ENCODE assay signal across 10 cellular contexts in genomic region chr1:234973426-234974250, GRCh38.
DNase-seq lines count a peak whose midpoint lies in the region; ATAC-seq and TF ChIP-seq lines count a peak whose summit lies in the region.
"Had no signal": no experiment of that assay in that cellular context is flagged by ENCODE, and none has a peak within 500 bp of the region (broad histone marks: within the 10 kb centered on the region; RNA-seq: fewer than 3 reads in every experiment).

No MANE protein-coding gene starts in this region.

- H3K23me2 ChIP-seq in H9 (ENCODE audit: insufficient read length, low read depth, low read length, poor library complexity, severe bottlenecking): peaks cover 3% of the 10 kb centered on the region

- H2BK5ac ChIP-seq in H9 (ENCODE audit: insufficient read length, low read length): no peak overlapping the region

- no peak overlapping the region for H3K56ac ChIP-seq in H9 (ENCODE audit: insufficient read length, low read depth, low read length)

- H4K91ac ChIP-seq in H9 (ENCODE audit: insufficient read length, low read depth, low read length): no peak overlapping the region

- no peak overlapping the region for H3K14ac ChIP-seq in H9 (ENCODE audit: insufficient read depth, low read length)

- H3K79me2 ChIP-seq in H9 (ENCODE audit: insufficient read depth, low read length): no peaks in the 10 kb centered on the region

- H3K79me1 ChIP-seq in H9 (ENCODE audit: insufficient read depth, low read depth, low read length, poor library complexity, severe bottlenecking): no peaks in the 10 kb centered on the region

- H3K4me3 ChIP-seq in colonic mucosa (no peak overlapping the region), gastrocnemius medialis (no peak overlapping the region)
- H3K4me3 ChIP-seq: neural progenitor cell had no signal

- no peak overlapping the region for H3K9ac ChIP-seq in H9 (ENCODE audit: extremely low read depth, insufficient read length, low read length)
- H3K9ac ChIP-seq in colonic mucosa (ENCODE audit: low read depth in 2 of 2, low read length in 2 of 2): peak overlapping the region in 1 of 2 donors; percentile 78
- H3K9ac ChIP-seq: neural progenitor cell had no signal

- no peak overlapping the region for H4K5ac ChIP-seq in H9 (ENCODE audit: insufficient read length, low read depth, low read length)

- peak; percentile 45 to 50 for ATAC-seq in gastrocnemius medialis
- no peak for ATAC-seq in HG02678 (IDR thresholded peaks at IDR 0.05; ENCODE audit: unreplicated experiment)
- no peak for ATAC-seq in GM21529 (IDR thresholded peaks at IDR 0.05; ENCODE audit: unreplicated experiment)

- intact Hi-C loops in colonic mucosa (cut with DNase I): no loop called here
- intact Hi-C loops in gastrocnemius medialis (cut with DNase I; ENCODE audit: low total_unique reads): loop anchor here (1.0 to 5.0 kb wide), 4 partner anchors 100 to 476 kb away; no protein-coding TSS in a partner anchor

- no peak overlapping the region for H2BK20ac ChIP-seq in H9 (ENCODE audit: low read depth, low read length, poor library complexity, severe bottlenecking)

- H3K27me3 ChIP-seq in H9 (ENCODE audit: insufficient read depth, low read length) (no peaks in the 10 kb centered on the region; the same call in 1 of the 2 replicates), colonic mucosa (no peaks in the 10 kb centered on the region), gastrocnemius medialis (no peaks in the 10 kb centered on the region)
- H3K27me3 ChIP-seq: brain microvascular endothelial cell, neural progenitor cell had no signal

- no peaks in the 10 kb centered on the region for H3K36me3 ChIP-seq in colonic mucosa
- H3K36me3 ChIP-seq in gastrocnemius medialis: no peaks in the 10 kb centered on the region
- H3K36me3 ChIP-seq: brain microvascular endothelial cell, neural progenitor cell, WERI-Rb-1 had no signal

- no peak overlapping the region for H3K27ac ChIP-seq in H9 (ENCODE audit: insufficient read length, low read depth, low read length)
- peak overlapping the region; percentile 90 for H3K27ac ChIP-seq in colonic mucosa
- peak overlapping the region; percentile 87 to 94 (median 90) for H3K27ac ChIP-seq in gastrocnemius medialis
- H3K27ac ChIP-seq: neural progenitor cell, WERI-Rb-1 had no signal

- H3K9me3 ChIP-seq in H9 (ENCODE audit: control insufficient read depth, low read depth, low read length): no peaks in the 10 kb centered on the region
- no peaks in the 10 kb centered on the region for H3K9me3 ChIP-seq in colonic mucosa
- no peaks in the 10 kb centered on the region for H3K9me3 ChIP-seq in gastrocnemius medialis

- no peak for DNase-seq in H9
- DNase-seq in NCI-H2029 treated with DMSO at 0.1 percent for 48 hours (lab: John Stamatoyannopoulos, UW): peak; percentile 86
- DNase-seq in colonic mucosa: no peak
- peak; percentile 81 to 90 for DNase-seq in gastrocnemius medialis
- no peak for DNase-seq in stimulated activated naive CD4-positive, alpha-beta T cell (lab: John Stamatoyannopoulos, UW)
- DNase-seq: brain microvascular endothelial cell, WERI-Rb-1 had no signal

- TF ChIP-seq CTCF in H9 (conservative IDR thresholded peaks at IDR 0.05) (no peak), colonic mucosa (IDR thresholded peaks at IDR 0.05) (no peak), gastrocnemius medialis (IDR thresholded peaks at IDR 0.05 in 4 of 5, conservative IDR thresholded peaks at IDR 0.05 in 1 of 5) (no peak)

- no CpG with 5 or more reads among the region's 10 CpGs for WGBS in H9 (ENCODE audit: extremely low coverage, insufficient read length, low lambda C conversion rate)

- H3K4me1 ChIP-seq in H9 (ENCODE audit: insufficient read depth, low read length): peaks cover 10% of the 10 kb centered on the region; the same call in 1 of the 2 replicates
- H3K4me1 ChIP-seq in colonic mucosa: peaks cover 16% of the 10 kb centered on the region
- peaks cover 63 to 72% of the 10 kb centered on the region in 2 donors for H3K4me1 ChIP-seq in gastrocnemius medialis

- no peaks in the 10 kb centered on the region for H3K9me3 Mint-ChIP-seq in H9
- H3K9me3 Mint-ChIP-seq: neural progenitor cell had no signal

- H2BK12ac ChIP-seq in H9 (ENCODE audit: insufficient read length, low read depth, low read length): no peak overlapping the region

- peak in 1 of 2 donors; percentile 23 for TF ChIP-seq POLR2A in gastrocnemius medialis (IDR thresholded peaks at IDR 0.05)

- no peak overlapping the region for H2BK120ac ChIP-seq in H9 (ENCODE audit: low read depth, low read length, poor library complexity, severe bottlenecking)

- H3K23ac ChIP-seq in H9 (ENCODE audit: insufficient read length, low read depth, low read length): no peak overlapping the region

- no peaks in the 10 kb centered on the region for H4K20me1 ChIP-seq in H9 (ENCODE audit: control insufficient read depth, insufficient read depth, insufficient read length)

- no peak overlapping the region for H3K4ac ChIP-seq in H9 (ENCODE audit: low read depth, low read length)

- no peak overlapping the region for H2BK15ac ChIP-seq in H9 (ENCODE audit: low read depth, low read length)

- H3K36me3 Mint-ChIP-seq in H9 (ENCODE audit: insufficient read depth in 1 of 3, low read depth in 3 of 3): no peaks in the 10 kb centered on the region

- no peak overlapping the region for H2AFZ ChIP-seq in H9 (ENCODE audit: low read length)
- H2AFZ ChIP-seq: neural progenitor cell had no signal

- H3T11ph ChIP-seq in H9 (ENCODE audit: low read length): no peak overlapping the region

- no peaks in the 10 kb centered on the region; the same call in 1 of the 2 replicates for H3K27me3 Mint-ChIP-seq in H9 (ENCODE audit: low read depth)

- H3K18ac ChIP-seq in H9 (ENCODE audit: insufficient read length, low read depth, low read length): peak overlapping the region; percentile 24

- no peak overlapping the region for H4K8ac ChIP-seq in H9 (replicated peaks; ENCODE audit: insufficient read length, low read depth, low read length)

- H3K4me2 ChIP-seq in H9 (ENCODE audit: insufficient read depth, insufficient read length, low read length): no peak overlapping the region

- H3K4me3 Mint-ChIP-seq in H9: no peak overlapping the region; a peak in 1 of 5 replicates
- H3K4me3 Mint-ChIP-seq: neural progenitor cell had no signal

- in situ Hi-C loops in gastrocnemius medialis (cut with MboI; ENCODE audit: low sequenced_read_pairs in 4 of 4): loop anchor here in 2 of 4 donors (5.0 to 10.0 kb wide), 3 partner anchors 99 to 469 kb away; no protein-coding TSS in a partner anchor

- peaks cover 47 to 52% of the 10 kb centered on the region in 2 experiments for H3K4me1 Mint-ChIP-seq in H9

- H2AK5ac ChIP-seq in H9 (ENCODE audit: insufficient read length, low read length): no peak overlapping the region

- no peak overlapping the region for H3K27ac Mint-ChIP-seq in H9
- H3K27ac Mint-ChIP-seq: neural progenitor cell had no signal

Comparison
In these comparisons a context has a peak if more than half of its experiments do, and no peak if none do; other contexts are left out.
1. DNase-seq: peak in NCI-H2029 treated with DMSO at 0.1 percent for 48 hours (single experiment) and gastrocnemius medialis (2 of 2); none in H9 (single experiment), colonic mucosa (single experiment) and stimulated activated naive CD4-positive, alpha-beta T cell (0 of 6).
2. ATAC-seq: peak in gastrocnemius medialis (2 of 2); none in HG02678 (single experiment) and GM21529 (single experiment).